In the genomic region with DNA sequence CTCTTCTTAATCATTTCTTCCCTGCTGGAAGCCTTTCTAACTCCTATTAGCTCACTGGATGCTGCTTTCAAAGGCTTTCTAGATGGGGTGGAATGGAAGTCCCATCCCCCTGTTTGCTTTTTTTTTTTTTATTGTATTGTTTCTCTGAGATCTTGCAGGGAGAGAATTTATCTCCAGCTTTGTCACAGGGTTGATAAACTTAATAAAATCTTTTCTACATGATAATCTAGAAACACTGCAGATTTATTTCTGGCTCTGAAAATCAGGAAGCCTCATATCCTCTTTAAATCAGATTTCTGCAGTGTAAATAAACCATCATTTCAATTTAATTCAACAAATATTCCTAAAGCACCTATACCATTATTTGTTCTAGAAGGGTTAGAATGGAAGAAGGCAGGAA, we compare ENCODE assay signal across 25 cellular contexts.
"Had no signal": no experiment of that assay in that cellular context is flagged by ENCODE, and none has a peak within 500 bp of the region (broad histone marks: within the 10 kb centered on the region; RNA-seq: fewer than 3 reads in every experiment).

No MANE protein-coding gene starts in this region.

- H3K27ac ChIP-seq: KMS-11, PC-9, RWPE1, SJCRH30, SK-N-MC had no signal

- H3K9ac ChIP-seq: KMS-11 had no signal

- H3K4me2 ChIP-seq: KMS-11, PC-9 had no signal

- DNase-seq: Karpas-422, MM.1S, MV-4-11, NCI-H1105, NCI-H1417 treated with DMSO at 0.1 percent for 48 hours, NCI-H1436 treated with DMSO at 0.1 percent for 48 hours, NCI-H187 treated with DMSO at 0.1 percent for 48 hours, NCI-H2029, NCI-H2171 treated with DMSO at 0.1 percent for 48 hours, NCI-H2227 treated with DMSO at 0.1 percent for 48 hours, NCI-H345, NCI-H510A treated with DMSO at 0.1 percent for 48 hours, NCI-H524 treated with DMSO at 0.1 percent for 48 hours, NCI-H526 treated with DMSO at 0.1 percent for 48 hours, NCI-H774, PC-9, SHP77, SIG-M5, SJCRH30, SW 1271 had no signal

- H2AFZ ChIP-seq: PC-9 had no signal

- H3K36me3 ChIP-seq: SJCRH30 had no signal

- H3K4me3 ChIP-seq: PC-9, SJCRH30, SK-N-MC had no signal

- H3K9me3 ChIP-seq: SJCRH30 had no signal

- H3K4me1 ChIP-seq: SJCRH30 had no signal

- ATAC-seq: Panc1, Right ventricle myocardium inferior had no signal
